ENCODE assay signal across 8 cellular contexts in genomic region chr10:119120413-119120867, GRCh38. TPM values are rescaled to one million over a fixed set of nuclear protein-coding genes. Genes with fewer than 3 reads are reported as not detected.
DNase-seq lines count a peak whose midpoint lies in the region; ATAC-seq and TF ChIP-seq lines count a peak whose summit lies in the region.

No MANE protein-coding gene starts in this region.

- no peak overlapping the region for H3K4me3 ChIP-seq in right atrium auricular region
- H3K4me3 ChIP-seq in mesendoderm (ENCODE audit: low read length): no peak overlapping the region

- no peak overlapping the region for H2BK5ac ChIP-seq in mesendoderm (ENCODE audit: low read length)

- no peak overlapping the region for H3K18ac ChIP-seq in mesendoderm (ENCODE audit: low read length)

- no peak overlapping the region for H2BK15ac ChIP-seq in mesendoderm (replicated peaks; ENCODE audit: low read depth)

- peaks cover 43% of the 10 kb centered on the region for H3K36me3 ChIP-seq in right atrium auricular region
- H3K36me3 ChIP-seq in mesendoderm (ENCODE audit: control insufficient read depth, insufficient read depth, low read length): peaks cover 3% of the 10 kb centered on the region

- peak; percentile 29 for DNase-seq in LHCN-M2 (ENCODE audit: low read depth)
- DNase-seq in right atrium auricular region (ENCODE audit: low spot score): no peak
- no peak for DNase-seq in mesenteric fat pad (ENCODE audit: low spot score)
- no peak for DNase-seq in effector CD8-positive, alpha-beta T cell (lab: John Stamatoyannopoulos, UW)
- no peak for DNase-seq in mesendoderm
- no peak for DNase-seq in stimulated activated CD4-positive, alpha-beta T cell treated with anti-CD3 and anti-CD28 coated beads, Interleukin-4, amount 100 ng/mL, for 1 hour

- H4K8ac ChIP-seq in mesendoderm (ENCODE audit: low read depth, low read length): no peak overlapping the region

- no peak for TF ChIP-seq POLR2A in GM18505 (IDR thresholded peaks at IDR 0.05; ENCODE audit: borderline replicate concordance, extremely low read depth, insufficient read depth, insufficient read length)

- no peak overlapping the region for H3K9ac ChIP-seq in mesendoderm (ENCODE audit: low read length)

- no peaks in the 10 kb centered on the region for H3K27me3 ChIP-seq in right atrium auricular region
- no peaks in the 10 kb centered on the region for H3K27me3 ChIP-seq in mesendoderm (ENCODE audit: insufficient read depth, low read length, poor library complexity)

- H2BK120ac ChIP-seq in mesendoderm (ENCODE audit: low read depth, low read length): no peak overlapping the region

- no CpG with 5 or more reads among the region's 4 CpGs for WGBS in mesendoderm (ENCODE audit: extremely low coverage, insufficient coverage, low lambda C conversion rate)

- H2AK5ac ChIP-seq in mesendoderm (ENCODE audit: low read length): no peak overlapping the region

- no peak overlapping the region for H3K4me2 ChIP-seq in mesendoderm (ENCODE audit: low read length)

- H3K27ac ChIP-seq in right atrium auricular region (peak overlapping the region; percentile 49 to 61), mesendoderm (ENCODE audit: low read depth, low read length) (no peak overlapping the region)

- H4K5ac ChIP-seq in mesendoderm (ENCODE audit: low read length): no peak overlapping the region

- H3K79me2 ChIP-seq in mesendoderm (ENCODE audit: control insufficient read depth, insufficient read depth, low read length): no peaks in the 10 kb centered on the region

- no peaks in the 10 kb centered on the region for H3K79me1 ChIP-seq in mesendoderm (ENCODE audit: low read length)

- peaks cover 0 to 6% of the 10 kb centered on the region in 2 donors for H3K4me1 ChIP-seq in right atrium auricular region
- H3K4me1 ChIP-seq in mesendoderm (ENCODE audit: control insufficient read depth, low read depth, low read length): no peaks in the 10 kb centered on the region

- H3K23ac ChIP-seq in mesendoderm (ENCODE audit: low read length): no peak overlapping the region

- no peaks in the 10 kb centered on the region for H3K9me3 ChIP-seq in right atrium auricular region

- no peak for TF ChIP-seq CTCF in right atrium auricular region (IDR thresholded peaks at IDR 0.05)

- ATAC-seq in GM18505 (IDR thresholded peaks at IDR 0.05; ENCODE audit: unreplicated experiment) (peak; percentile 81), GM21786 (IDR thresholded peaks at IDR 0.05; ENCODE audit: unreplicated experiment) (peak; percentile 90)

- no peak overlapping the region for H3K56ac ChIP-seq in mesendoderm (ENCODE audit: low read length)

- H3K4ac ChIP-seq in mesendoderm (ENCODE audit: low read depth, low read length): no peak overlapping the region

RNA-seq across cellular contexts. Expression of gene DENND10, which starts 16.5 kb away (rescaled TPM):
- total RNA-seq in LHCN-M2 (2014; rRNA removed) (53.1 and 67.3 TPM in 2 replicates), right atrium auricular region (10 to 100 TPM; 25.9 to 31.4 TPM), mesenteric fat pad (49.4 TPM)
- 30.5 TPM for polyA plus RNA-seq in LHCN-M2 (2012)
- 59.7 TPM for polyA plus RNA-seq in mesendoderm (2013, experiment 1 of 2)
- 60.9 TPM for polyA plus RNA-seq in mesendoderm (2013, experiment 2 of 2)

RNA-seq across cellular contexts. Expression of gene EIF3A, which starts 39.8 kb away (rescaled TPM):
- total RNA-seq in LHCN-M2 (2014; rRNA removed) (116 and 140 TPM in 2 replicates), right atrium auricular region (10 to 100 TPM; 69.8 to 76.9 TPM), mesenteric fat pad (159 TPM)
- polyA plus RNA-seq in LHCN-M2 (2012): 78.2 TPM
- polyA plus RNA-seq in mesendoderm (2013, experiment 1 of 2): 166 TPM
- polyA plus RNA-seq in mesendoderm (2013, experiment 2 of 2): 166 TPM

RNA-seq across cellular contexts. Expression of gene SFXN4, which starts 45.1 kb away (rescaled TPM):
- total RNA-seq in LHCN-M2 (2014; rRNA removed): 10.6 and 31.8 TPM in 2 replicates
- polyA plus RNA-seq in LHCN-M2 (2012): 9.2 TPM
- total RNA-seq in right atrium auricular region: 10 to 100 TPM; 31.3 to 49.6 TPM
- 18.5 TPM for total RNA-seq in mesenteric fat pad
- 40.0 TPM for polyA plus RNA-seq in mesendoderm (2013, experiment 1 of 2)
- 39.8 TPM for polyA plus RNA-seq in mesendoderm (2013, experiment 2 of 2)

RNA-seq across cellular contexts. Expression of gene PRDX3, which starts 58.2 kb away (rescaled TPM):
- total RNA-seq in LHCN-M2 (2014; rRNA removed): 248 and 297 TPM in 2 replicates
- 119 TPM for polyA plus RNA-seq in LHCN-M2 (2012)
- 100 to 1,000 TPM; 168 to 250 TPM for total RNA-seq in right atrium auricular region
- total RNA-seq in mesenteric fat pad: 141 TPM
- 163 TPM for polyA plus RNA-seq in mesendoderm (2013, experiment 1 of 2)
- 181 TPM for polyA plus RNA-seq in mesendoderm (2013, experiment 2 of 2)
